11 cellular contexts compared by ENCODE assay signal in genomic region chr6:68546620-68547019, GRCh38.
"Had no signal": no experiment of that assay in that cellular context is flagged by ENCODE, and none has a peak within 500 bp of the region (broad histone marks: within the 10 kb centered on the region; RNA-seq: fewer than 3 reads in every experiment).

No MANE protein-coding gene starts in this region.

- H3K9ac ChIP-seq: GM23248 had no signal

- DNase-seq: GM23248, GOT3, H7, H9, HCEC 1CT, HFFc6 had no signal

- H3K4me3 ChIP-seq: GM23248, GM23338, HAP-1 had no signal

- H3K36me3 ChIP-seq: HAP-1 had no signal

- H3K9me3 ChIP-seq: HAP-1 had no signal

- H3K4me1 ChIP-seq: HAP-1 had no signal

- H2AFZ ChIP-seq: GM23248, GM23338 had no signal

- FAIRE-seq: H1, H54 had no signal

- H3K27ac ChIP-seq: GM23248 had no signal

- H3K4me2 ChIP-seq: GM23338 had no signal

- ATAC-seq: GM23338, HCT116 had no signal
